In the genomic region with DNA sequence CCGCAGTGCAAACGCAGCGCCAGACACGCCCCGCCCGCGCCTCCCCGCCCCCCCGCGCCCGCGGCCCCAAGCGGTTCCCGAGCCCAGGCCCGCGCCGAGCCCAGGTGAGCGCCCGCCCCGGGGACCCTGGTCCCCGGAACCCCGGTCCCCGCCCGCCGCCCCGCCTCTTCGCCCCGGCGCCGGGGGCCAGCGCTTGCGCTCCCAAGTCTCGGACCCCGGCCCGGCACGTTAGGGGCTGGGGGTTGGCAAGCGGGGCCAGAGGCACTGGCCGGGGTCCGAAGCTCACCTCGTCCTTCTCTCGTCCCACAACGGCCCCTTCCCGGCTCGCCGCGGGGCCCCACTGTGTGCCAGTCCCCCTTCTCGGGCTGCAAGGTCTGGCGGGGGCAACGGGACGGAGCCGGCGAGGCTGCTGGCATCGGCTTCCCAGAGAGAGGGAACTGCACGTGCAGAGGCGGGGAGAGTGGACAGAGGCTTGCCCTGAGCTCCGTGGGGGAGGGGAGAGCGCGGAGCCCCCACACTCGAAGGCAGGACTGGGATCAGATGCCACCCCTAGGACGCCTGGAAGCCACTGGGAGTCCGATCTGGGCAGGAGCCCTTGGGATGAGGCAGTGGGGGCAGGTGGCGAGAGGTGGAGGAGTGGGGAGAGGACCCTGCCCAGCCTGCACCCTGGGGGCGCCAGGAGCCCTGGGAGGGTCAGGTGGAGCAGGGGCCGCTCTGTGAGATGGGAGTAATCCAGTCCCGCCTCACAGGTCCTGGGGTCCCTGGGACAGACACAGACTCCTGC, we compare ENCODE assay signal across 1 cellular context.
TF ChIP-seq lines count a peak whose summit lies in the region.

No MANE protein-coding gene starts in this region.

TF ChIP-seq in HepG2, 621 proteins besides CTCF, POLR2A, EP300 and RAD21 (continued from another document and continues in another):
- TF ChIP-seq TFDP2 (CRISPR knock-in tag; IDR thresholded peaks at IDR 0.05) (peak; percentile 47; the same call in 1 of the 2 replicates), PRDM10 (CRISPR knock-in tag; IDR thresholded peaks at IDR 0.05; ENCODE audit: low read depth) (no peak), MTF2 (CRISPR knock-in tag; IDR thresholded peaks at IDR 0.05; ENCODE audit: borderline replicate concordance) (no peak), ZSCAN9 (CRISPR knock-in tag; IDR thresholded peaks at IDR 0.05; ENCODE audit: borderline replicate concordance) (no peak), KMT2B (CRISPR knock-in tag; IDR thresholded peaks at IDR 0.05) (no peak), ZNF577 (CRISPR knock-in tag; IDR thresholded peaks at IDR 0.05; ENCODE audit: borderline replicate concordance, low read depth) (no peak), FOXP1 (IDR thresholded peaks at IDR 0.05) (no peak), FOXP1 (CRISPR knock-in tag; IDR thresholded peaks at IDR 0.05) (no peak), ZNF543 (CRISPR knock-in tag; IDR thresholded peaks at IDR 0.05) (no peak), JUN (CRISPR knock-in tag; IDR thresholded peaks at IDR 0.05) (no peak), ZNF839 (CRISPR knock-in tag; IDR thresholded peaks at IDR 0.05; ENCODE audit: borderline replicate concordance) (no peak), ZNF468 (CRISPR knock-in tag; IDR thresholded peaks at IDR 0.05) (no peak), ZSCAN22 (CRISPR knock-in tag; IDR thresholded peaks at IDR 0.05) (no peak), SAP130 (CRISPR knock-in tag; IDR thresholded peaks at IDR 0.05; ENCODE audit: low read depth) (peak; percentile 31; the same call in 1 of the 2 replicates), GFI1 (CRISPR knock-in tag; IDR thresholded peaks at IDR 0.05; ENCODE audit: borderline replicate concordance) (no peak), ATRX (CRISPR knock-in tag; IDR thresholded peaks at IDR 0.05; ENCODE audit: borderline replicate concordance) (no peak), FOXK2 (IDR thresholded peaks at IDR 0.05) (no peak), GPN1 (CRISPR knock-in tag; IDR thresholded peaks at IDR 0.05; ENCODE audit: borderline replicate concordance) (no peak), PRMT3 (CRISPR knock-in tag; IDR thresholded peaks at IDR 0.05; ENCODE audit: borderline replicate concordance, low read depth) (no peak), SMARCE1 (IDR thresholded peaks at IDR 0.05; ENCODE audit: borderline replicate concordance) (no peak), AHR (CRISPR knock-in tag; IDR thresholded peaks at IDR 0.05) (no peak), RXRA (CRISPR knock-in tag; IDR thresholded peaks at IDR 0.05) (no peak), ZNF234 (CRISPR knock-in tag; conservative IDR thresholded peaks at IDR 0.05) (no peak), ZFY (CRISPR knock-in tag; IDR thresholded peaks at IDR 0.05) (peak; percentile 42), ZNF761 (CRISPR knock-in tag; conservative IDR thresholded peaks at IDR 0.05) (no peak), ZNF451 (CRISPR knock-in tag; IDR thresholded peaks at IDR 0.05) (no peak), SRF (IDR thresholded peaks at IDR 0.05; ENCODE audit: low read depth, low read length) (no peak), FOXJ3 (CRISPR knock-in tag; IDR thresholded peaks at IDR 0.05; ENCODE audit: borderline replicate concordance) (no peak), ZNF674 (CRISPR knock-in tag; IDR thresholded peaks at IDR 0.05; ENCODE audit: low read depth) (no peak)
- TF ChIP-seq, protein P1, sequence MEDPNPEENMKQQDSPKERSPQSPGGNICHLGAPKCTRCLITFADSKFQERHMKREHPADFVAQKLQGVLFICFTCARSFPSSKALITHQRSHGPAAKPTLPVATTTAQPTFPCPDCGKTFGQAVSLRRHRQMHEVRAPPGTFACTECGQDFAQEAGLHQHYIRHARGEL (CRISPR knock-in tag; IDR thresholded peaks at IDR 0.05): no peak
- TF ChIP-seq, protein P2, sequence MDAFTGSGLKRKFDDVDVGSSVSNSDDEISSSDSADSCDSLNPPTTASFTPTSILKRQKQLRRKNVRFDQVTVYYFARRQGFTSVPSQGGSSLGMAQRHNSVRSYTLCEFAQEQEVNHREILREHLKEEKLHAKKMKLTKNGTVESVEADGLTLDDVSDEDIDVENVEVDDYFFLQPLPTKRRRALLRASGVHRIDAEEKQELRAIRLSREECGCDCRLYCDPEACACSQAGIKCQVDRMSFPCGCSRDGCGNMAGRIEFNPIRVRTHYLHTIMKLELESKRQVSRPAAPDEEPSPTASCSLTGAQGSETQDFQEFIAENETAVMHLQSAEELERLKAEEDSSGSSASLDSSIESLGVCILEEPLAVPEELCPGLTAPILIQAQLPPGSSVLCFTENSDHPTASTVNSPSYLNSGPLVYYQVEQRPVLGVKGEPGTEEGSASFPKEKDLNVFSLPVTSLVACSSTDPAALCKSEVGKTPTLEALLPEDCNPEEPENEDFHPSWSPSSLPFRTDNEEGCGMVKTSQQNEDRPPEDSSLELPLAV (CRISPR knock-in tag; conservative IDR thresholded peaks at IDR 0.05; ENCODE audit: low read depth): no peak
- TF ChIP-seq, protein P3, sequence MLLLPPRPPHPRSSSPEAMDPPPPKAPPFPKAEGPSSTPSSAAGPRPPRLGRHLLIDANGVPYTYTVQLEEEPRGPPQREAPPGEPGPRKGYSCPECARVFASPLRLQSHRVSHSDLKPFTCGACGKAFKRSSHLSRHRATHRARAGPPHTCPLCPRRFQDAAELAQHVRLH (CRISPR knock-in tag; IDR thresholded peaks at IDR 0.05; ENCODE audit: borderline replicate concordance, low read depth): no peak
- TF ChIP-seq, protein P4, sequence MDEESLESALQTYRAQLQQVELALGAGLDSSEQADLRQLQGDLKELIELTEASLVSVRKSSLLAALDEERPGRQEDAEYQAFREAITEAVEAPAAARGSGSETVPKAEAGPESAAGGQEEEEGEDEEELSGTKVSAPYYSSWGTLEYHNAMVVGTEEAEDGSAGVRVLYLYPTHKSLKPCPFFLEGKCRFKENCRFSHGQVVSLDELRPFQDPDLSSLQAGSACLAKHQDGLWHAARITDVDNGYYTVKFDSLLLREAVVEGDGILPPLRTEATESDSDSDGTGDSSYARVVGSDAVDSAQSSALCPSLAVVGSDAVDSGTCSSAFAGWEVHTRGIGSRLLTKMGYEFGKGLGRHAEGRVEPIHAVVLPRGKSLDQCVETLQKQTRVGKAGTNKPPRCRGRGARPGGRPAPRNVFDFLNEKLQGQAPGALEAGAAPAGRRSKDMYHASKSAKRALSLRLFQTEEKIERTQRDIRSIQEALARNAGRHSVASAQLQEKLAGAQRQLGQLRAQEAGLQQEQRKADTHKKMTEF (CRISPR knock-in tag; IDR thresholded peaks at IDR 0.05): no peak
- TF ChIP-seq, protein P5, sequence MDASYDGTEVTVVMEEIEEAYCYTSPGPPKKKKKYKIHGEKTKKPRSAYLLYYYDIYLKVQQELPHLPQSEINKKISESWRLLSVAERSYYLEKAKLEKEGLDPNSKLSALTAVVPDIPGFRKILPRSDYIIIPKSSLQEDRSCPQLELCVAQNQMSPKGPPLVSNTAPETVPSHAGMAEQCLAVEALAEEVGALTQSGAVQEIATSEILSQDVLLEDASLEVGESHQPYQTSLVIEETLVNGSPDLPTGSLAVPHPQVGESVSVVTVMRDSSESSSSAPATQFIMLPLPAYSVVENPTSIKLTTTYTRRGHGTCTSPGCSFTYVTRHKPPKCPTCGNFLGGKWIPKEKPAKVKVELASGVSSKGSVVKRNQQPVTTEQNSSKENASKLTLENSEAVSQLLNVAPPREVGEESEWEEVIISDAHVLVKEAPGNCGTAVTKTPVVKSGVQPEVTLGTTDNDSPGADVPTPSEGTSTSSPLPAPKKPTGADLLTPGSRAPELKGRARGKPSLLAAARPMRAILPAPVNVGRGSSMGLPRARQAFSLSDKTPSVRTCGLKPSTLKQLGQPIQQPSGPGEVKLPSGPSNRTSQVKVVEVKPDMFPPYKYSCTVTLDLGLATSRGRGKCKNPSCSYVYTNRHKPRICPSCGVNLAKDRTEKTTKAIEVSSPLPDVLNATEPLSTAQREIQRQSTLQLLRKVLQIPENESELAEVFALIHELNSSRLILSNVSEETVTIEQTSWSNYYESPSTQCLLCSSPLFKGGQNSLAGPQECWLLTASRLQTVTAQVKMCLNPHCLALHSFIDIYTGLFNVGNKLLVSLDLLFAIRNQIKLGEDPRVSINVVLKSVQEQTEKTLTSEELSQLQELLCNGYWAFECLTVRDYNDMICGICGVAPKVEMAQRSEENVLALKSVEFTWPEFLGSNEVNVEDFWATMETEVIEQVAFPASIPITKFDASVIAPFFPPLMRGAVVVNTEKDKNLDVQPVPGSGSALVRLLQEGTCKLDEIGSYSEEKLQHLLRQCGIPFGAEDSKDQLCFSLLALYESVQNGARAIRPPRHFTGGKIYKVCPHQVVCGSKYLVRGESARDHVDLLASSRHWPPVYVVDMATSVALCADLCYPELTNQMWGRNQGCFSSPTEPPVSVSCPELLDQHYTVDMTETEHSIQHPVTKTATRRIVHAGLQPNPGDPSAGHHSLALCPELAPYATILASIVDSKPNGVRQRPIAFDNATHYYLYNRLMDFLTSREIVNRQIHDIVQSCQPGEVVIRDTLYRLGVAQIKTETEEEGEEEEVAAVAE (CRISPR knock-in tag; IDR thresholded peaks at IDR 0.05; ENCODE audit: borderline replicate concordance): no peak
- TF ChIP-seq, protein P6, sequence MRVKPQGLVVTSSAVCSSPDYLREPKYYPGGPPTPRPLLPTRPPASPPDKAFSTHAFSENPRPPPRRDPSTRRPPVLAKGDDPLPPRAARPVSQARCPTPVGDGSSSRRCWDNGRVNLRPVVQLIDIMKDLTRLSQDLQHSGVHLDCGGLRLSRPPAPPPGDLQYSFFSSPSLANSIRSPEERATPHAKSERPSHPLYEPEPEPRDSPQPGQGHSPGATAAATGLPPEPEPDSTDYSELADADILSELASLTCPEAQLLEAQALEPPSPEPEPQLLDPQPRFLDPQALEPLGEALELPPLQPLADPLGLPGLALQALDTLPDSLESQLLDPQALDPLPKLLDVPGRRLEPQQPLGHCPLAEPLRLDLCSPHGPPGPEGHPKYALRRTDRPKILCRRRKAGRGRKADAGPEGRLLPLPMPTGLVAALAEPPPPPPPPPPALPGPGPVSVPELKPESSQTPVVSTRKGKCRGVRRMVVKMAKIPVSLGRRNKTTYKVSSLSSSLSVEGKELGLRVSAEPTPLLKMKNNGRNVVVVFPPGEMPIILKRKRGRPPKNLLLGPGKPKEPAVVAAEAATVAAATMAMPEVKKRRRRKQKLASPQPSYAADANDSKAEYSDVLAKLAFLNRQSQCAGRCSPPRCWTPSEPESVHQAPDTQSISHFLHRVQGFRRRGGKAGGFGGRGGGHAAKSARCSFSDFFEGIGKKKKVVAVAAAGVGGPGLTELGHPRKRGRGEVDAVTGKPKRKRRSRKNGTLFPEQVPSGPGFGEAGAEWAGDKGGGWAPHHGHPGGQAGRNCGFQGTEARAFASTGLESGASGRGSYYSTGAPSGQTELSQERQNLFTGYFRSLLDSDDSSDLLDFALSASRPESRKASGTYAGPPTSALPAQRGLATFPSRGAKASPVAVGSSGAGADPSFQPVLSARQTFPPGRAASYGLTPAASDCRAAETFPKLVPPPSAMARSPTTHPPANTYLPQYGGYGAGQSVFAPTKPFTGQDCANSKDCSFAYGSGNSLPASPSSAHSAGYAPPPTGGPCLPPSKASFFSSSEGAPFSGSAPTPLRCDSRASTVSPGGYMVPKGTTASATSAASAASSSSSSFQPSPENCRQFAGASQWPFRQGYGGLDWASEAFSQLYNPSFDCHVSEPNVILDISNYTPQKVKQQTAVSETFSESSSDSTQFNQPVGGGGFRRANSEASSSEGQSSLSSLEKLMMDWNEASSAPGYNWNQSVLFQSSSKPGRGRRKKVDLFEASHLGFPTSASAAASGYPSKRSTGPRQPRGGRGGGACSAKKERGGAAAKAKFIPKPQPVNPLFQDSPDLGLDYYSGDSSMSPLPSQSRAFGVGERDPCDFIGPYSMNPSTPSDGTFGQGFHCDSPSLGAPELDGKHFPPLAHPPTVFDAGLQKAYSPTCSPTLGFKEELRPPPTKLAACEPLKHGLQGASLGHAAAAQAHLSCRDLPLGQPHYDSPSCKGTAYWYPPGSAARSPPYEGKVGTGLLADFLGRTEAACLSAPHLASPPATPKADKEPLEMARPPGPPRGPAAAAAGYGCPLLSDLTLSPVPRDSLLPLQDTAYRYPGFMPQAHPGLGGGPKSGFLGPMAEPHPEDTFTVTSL (CRISPR knock-in tag; IDR thresholded peaks at IDR 0.05; ENCODE audit: borderline replicate concordance): no peak
